ENCODE assay signal across 19 cellular contexts in the genomic region with DNA sequence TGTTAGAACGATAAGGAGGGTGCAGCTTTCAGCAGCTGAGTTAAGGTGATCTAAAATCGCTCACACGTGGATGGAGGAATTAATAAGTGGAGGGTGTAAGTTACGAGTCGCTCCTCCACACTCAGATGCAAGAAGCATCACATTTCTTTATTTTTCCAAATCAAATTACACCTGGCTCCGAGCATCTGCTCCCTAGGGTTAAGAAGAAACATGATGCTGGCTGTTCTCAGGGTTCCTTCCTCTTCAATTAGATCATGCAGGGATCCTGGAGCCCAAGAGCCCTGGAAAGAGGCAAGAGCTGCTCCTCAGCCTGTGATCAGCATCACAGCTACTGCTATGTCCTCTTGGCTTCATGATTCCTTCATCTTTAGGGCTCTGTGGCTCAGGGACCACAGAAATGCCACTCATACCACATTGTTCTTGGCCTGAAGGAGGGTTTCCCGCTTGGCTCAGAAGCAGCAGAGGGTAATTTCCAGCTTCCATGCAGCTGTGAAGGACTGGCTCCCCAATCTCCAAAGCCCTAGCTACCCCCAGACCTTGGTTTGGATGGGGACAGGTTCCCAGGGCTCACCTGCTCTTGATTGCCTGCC.
"Had no signal": no experiment of that assay in that cellular context is flagged by ENCODE, and none has a peak within 500 bp of the region (broad histone marks: within the 10 kb centered on the region; RNA-seq: fewer than 3 reads in every experiment).

No MANE protein-coding gene starts in this region.

- H3K4me1 ChIP-seq: psoas muscle had no signal

- H3K36me3 ChIP-seq: neutrophil, sigmoid colon had no signal

- FAIRE-seq: endothelial cell of umbilical vein, kidney, small intestine, urothelium cell line had no signal

- H2AFZ ChIP-seq: hepatocyte had no signal

- ATAC-seq: left colon; naive thymus-derived CD4-positive, alpha-beta T cell; psoas muscle had no signal

- H3K4me2 ChIP-seq: hepatocyte had no signal

- H3K27ac ChIP-seq: coronary artery, hepatocyte, neutrophil, psoas muscle, sigmoid colon had no signal

- DNase-seq: effector CD4-positive, alpha-beta T cell; erythroblast; foreskin melanocyte; head of caudate nucleus; kidney; left colon; naive thymus-derived CD4-positive, alpha-beta T cell; nephron progenitor cell; psoas muscle; retina; sigmoid colon; small intestine; stimulated activated CD4-positive, alpha-beta T cell treated with anti-CD3 and anti-CD28 coated beads, Interleukin-2, amount 100 ng/mL, for 48 hours; stimulated activated naive CD4-positive, alpha-beta T cell treated with Interleukin-2 at 50 U/mL for 16 hours had no signal

- H3K79me2 ChIP-seq: hepatocyte had no signal

- H3K4me3 ChIP-seq: coronary artery, hepatocyte, psoas muscle, sigmoid colon had no signal

- H3K27me3 ChIP-seq: hepatocyte, sigmoid colon had no signal

- H3K9me3 ChIP-seq: neutrophil, psoas muscle, sigmoid colon had no signal
